ENCODE assay signal across 8 cellular contexts in genomic region chr12:11839093-11839641, GRCh38.
DNase-seq lines count a peak whose midpoint lies in the region; ATAC-seq and TF ChIP-seq lines count a peak whose summit lies in the region.

No MANE protein-coding gene starts in this region.

- H3K4me1 ChIP-seq in GM23248 (ENCODE audit: insufficient read depth) (peaks cover 21% of the 10 kb centered on the region), psoas muscle (peaks cover 10% of the 10 kb centered on the region)

- 77 to 79% methylated on average over 8 of the region's 8 CpGs for WGBS in GM23248 (ENCODE audit: low coverage in 1 of 2, low lambda C conversion rate in 2 of 2, missing lambda C conversion rate in 2 of 2), 2 experiments
- 67 to 72% (median 69%) methylated on average over 8 of the region's 8 CpGs for WGBS in psoas muscle, 3 donors

- H3K9me3 ChIP-seq in GM23248 (ENCODE audit: low read depth) (no peaks in the 10 kb centered on the region), psoas muscle (no peaks in the 10 kb centered on the region)

- no peak overlapping the region for H2AFZ ChIP-seq in GM23248

- no peaks in the 10 kb centered on the region for H4K20me1 ChIP-seq in GM23248 (ENCODE audit: insufficient read depth)

- H3K27ac ChIP-seq in GM23248 (no peak overlapping the region), psoas muscle (peak overlapping the region; percentile 44)

- TF ChIP-seq CTCF in epithelial cell of proximal tubule (conservative IDR thresholded peaks at IDR 0.05; ENCODE audit: low read depth, low read length), result no peak
- TF ChIP-seq CTCF in psoas muscle (IDR thresholded peaks at IDR 0.05), result no peak

- peaks cover 21% of the 10 kb centered on the region for H3K79me2 ChIP-seq in GM23248 (ENCODE audit: insufficient read depth)

- no peaks in the 10 kb centered on the region for H3K9me2 ChIP-seq in GM23248 (ENCODE audit: insufficient read depth)

- no peak overlapping the region for H3K9ac ChIP-seq in GM23248

- DNase-seq in GM23248, result peak; percentile 13
- peak; percentile 67 for DNase-seq in NCI-H774 (lab: John Stamatoyannopoulos, UW)
- DNase-seq in epithelial cell of proximal tubule (ENCODE audit: low read depth), result peak; percentile 82
- peak in 1 of 2 donors; percentile 30 for DNase-seq in psoas muscle
- DNase-seq in ecto neural progenitor cell (ENCODE audit: low spot score), result no peak
- DNase-seq in NCI-H748 treated with DMSO at 0.1 percent for 48 hours (lab: John Stamatoyannopoulos, UW), result no peak

- no peaks in the 10 kb centered on the region for H3K27me3 ChIP-seq in GM23248 (replicated peaks; ENCODE audit: insufficient read depth)
- no peaks in the 10 kb centered on the region for H3K27me3 ChIP-seq in psoas muscle (ENCODE audit: insufficient read depth in 3 of 3, low read length in 2 of 3)

- intact Hi-C loops in psoas muscle (cut with DNase I), result loop anchor here in 1 of 2 donors (5.0 kb wide), 1 partner anchor 38 kb away; no protein-coding TSS in a partner anchor

- in situ Hi-C loops in GM23248 (cut with MboI), result no loop called here

- H3K4me3 ChIP-seq in GM23248, result no peak overlapping the region
- H3K4me3 ChIP-seq in epithelial cell of proximal tubule (ENCODE audit: low read depth, low read length), result no peak overlapping the region
- H3K4me3 ChIP-seq in psoas muscle, result no peak overlapping the region

- peaks cover 8% of the 10 kb centered on the region; the same call in 1 of the 2 replicates for H3K36me3 ChIP-seq in GM23248 (ENCODE audit: low read depth)
- H3K36me3 ChIP-seq in psoas muscle (ENCODE audit: insufficient read depth in 1 of 2, low read depth in 1 of 2), result peaks cover 0 to 20% of the 10 kb centered on the region in 2 donors

- ATAC-seq in psoas muscle, result peak in 3 of 4 donors; percentile 29 to 48 (median 41)
- ATAC-seq in GM18511 (IDR thresholded peaks at IDR 0.05; ENCODE audit: unreplicated experiment), result no peak
- no peak for ATAC-seq in GM21825 (IDR thresholded peaks at IDR 0.05; ENCODE audit: unreplicated experiment)

- no peak overlapping the region for H3K4me2 ChIP-seq in GM23248 (ENCODE audit: unreplicated experiment)

- H3F3A ChIP-seq in GM23248 (ENCODE audit: insufficient read depth), result peaks cover 17% of the 10 kb centered on the region

Comparison
In these comparisons a context has a peak if more than half of its experiments do, and no peak if none do; other contexts are left out.
1. DNase-seq: peak in GM23248 (single experiment), NCI-H774 (single experiment) and epithelial cell of proximal tubule (single experiment); none in ecto neural progenitor cell (single experiment) and NCI-H748 treated with DMSO at 0.1 percent for 48 hours (single experiment).
2. ATAC-seq: peak in psoas muscle (3 of 4); none in GM18511 (single experiment) and GM21825 (single experiment).